In the genomic region with DNA sequence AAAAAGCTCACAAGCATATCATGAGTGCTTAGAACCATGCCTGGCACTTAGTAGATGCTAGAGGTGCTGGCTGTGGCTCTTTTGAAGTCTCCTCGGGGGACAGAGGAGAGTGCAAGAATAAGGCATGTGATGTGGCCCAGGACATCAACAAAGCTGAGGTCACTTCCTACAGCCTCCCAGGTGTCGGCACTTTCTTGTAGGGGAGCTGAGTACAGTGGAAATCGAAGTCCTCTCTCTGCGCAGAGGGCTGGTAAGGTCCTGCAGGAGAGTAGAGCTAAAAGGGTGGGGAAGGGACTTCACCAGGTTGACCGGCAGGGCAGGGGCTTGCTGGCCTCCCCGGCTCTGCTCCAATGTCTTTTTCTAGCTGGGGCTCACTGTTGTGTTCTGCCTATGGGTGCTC, we compare ENCODE assay signal across 30 cellular contexts. TPM values are rescaled to one million over a fixed set of nuclear protein-coding genes. Genes with fewer than 3 reads are reported as not detected.
"Had no signal": no experiment of that assay in that cellular context is flagged by ENCODE, and none has a peak within 500 bp of the region (broad histone marks: within the 10 kb centered on the region; RNA-seq: fewer than 3 reads in every experiment).

No MANE protein-coding gene starts in this region.

- H3K27ac ChIP-seq: brain microvascular endothelial cell, RWPE1 had no signal

- H3K36me3 ChIP-seq: brain microvascular endothelial cell, MG63 had no signal

- H3K9me3 Mint-ChIP-seq: activated CD4-positive, alpha-beta T cell treated with anti-CD3 and anti-CD28 coated beads, Interleukin-2, amount 10 ng/mL, durations not matched to agents 24 days and 14 days; activated CD8-positive, alpha-beta T cell treated with anti-CD3 and anti-CD28 coated beads for 36 hours; activated naive CD8-positive, alpha-beta T cell treated with anti-CD3 and anti-CD28 coated beads for 36 hours; activated T-cell treated with anti-CD3 and anti-CD28 coated beads, Interleukin-2, amount 50 U/mL, for 72 hours; activated T-helper 17 cell treated with anti-CD3 and anti-CD28 coated beads, Interleukin-2, amount 50 U/mL, for 72 hours had no signal

- H3K4me3 ChIP-seq: MG63 had no signal

- H3K27me3 ChIP-seq: brain microvascular endothelial cell, MG63 had no signal

- H3K36me3 Mint-ChIP-seq: activated naive CD8-positive, alpha-beta T cell treated with anti-CD3 and anti-CD28 coated beads for 36 hours had no signal

- H3K4me3 Mint-ChIP-seq: activated CD4-positive, alpha-beta T cell treated with anti-CD3 and anti-CD28 coated beads, Interleukin-2, amount 10 ng/mL, durations not matched to agents 24 days and 14 days; activated CD8-positive, alpha-beta T cell treated with anti-CD3 and anti-CD28 coated beads for 36 hours; activated naive CD8-positive, alpha-beta T cell treated with anti-CD3 and anti-CD28 coated beads for 36 hours; activated T-cell treated with anti-CD3 and anti-CD28 coated beads, Interleukin-2, amount 50 U/mL, for 72 hours; activated T-helper 17 cell treated with anti-CD3 and anti-CD28 coated beads, Interleukin-2, amount 50 U/mL, for 72 hours had no signal

- H3K4me1 Mint-ChIP-seq: activated CD4-positive, alpha-beta T cell treated with anti-CD3 and anti-CD28 coated beads, Interleukin-2, amount 10 ng/mL, durations not matched to agents 24 days and 14 days; activated naive CD8-positive, alpha-beta T cell treated with anti-CD3 and anti-CD28 coated beads for 36 hours; activated T-helper 17 cell treated with anti-CD3 and anti-CD28 coated beads, Interleukin-2, amount 50 U/mL, for 72 hours had no signal

- DNase-seq: activated CD4-positive, alpha-beta T cell treated with anti-CD3 and anti-CD28 coated beads, Interleukin-2, amount 10 ng/mL, durations not matched to agents 24 days and 14 days; activated CD4-positive, alpha-beta T cell treated with anti-CD3 and anti-CD28 coated beads, Interleukin-2, amount 50 U/mL, for 4 hours; activated CD8-positive, alpha-beta T cell treated with anti-CD3 and anti-CD28 coated beads for 36 hours; activated effector memory CD4-positive, alpha-beta T cell treated with anti-CD3 and anti-CD28 coated beads, Interleukin-2, amount 50 U/mL, for 16 hours; activated naive CD4-positive, alpha-beta T cell; activated naive CD4-positive, alpha-beta T cell treated with anti-CD3 and anti-CD28 coated beads, Interleukin-2, amount 50 U/mL, for 16 hours; activated naive CD8-positive, alpha-beta T cell treated with anti-CD3 and anti-CD28 coated beads for 36 hours; activated T-cell treated with anti-CD3 and anti-CD28 coated beads, Interleukin-2, amount 50 U/mL, for 1 hour; activated T-cell treated with anti-CD3 and anti-CD28 coated beads, Interleukin-2, amount 50 U/mL, for 72 hours; amniotic stem cell; aorta; brain microvascular endothelial cell; central memory CD4-positive, alpha-beta T cell; MG63; NCI-H1048; NCI-H1105 treated with DMSO at 0.1 percent for 48 hours; NCI-H1436 treated with DMSO at 0.1 percent for 48 hours; NCI-H1694 treated with DMSO at 0.1 percent for 48 hours; NCI-H526; NCI-H748 treated with DMSO at 0.1 percent for 48 hours; NK-92 treated with Interleukin-12 subunit alpha and Interleukin-12 subunit beta, amount 100 ng/mL, for 24 hours; PC-3; SW 1271; T-helper 1 cell; T-helper 2 cell; T-helper 9 cell had no signal

- H3K27ac Mint-ChIP-seq: activated CD4-positive, alpha-beta T cell treated with anti-CD3 and anti-CD28 coated beads, Interleukin-2, amount 10 ng/mL, durations not matched to agents 24 days and 14 days; activated CD8-positive, alpha-beta T cell treated with anti-CD3 and anti-CD28 coated beads for 36 hours; activated naive CD8-positive, alpha-beta T cell treated with anti-CD3 and anti-CD28 coated beads for 36 hours; activated T-cell treated with anti-CD3 and anti-CD28 coated beads, Interleukin-2, amount 50 U/mL, for 72 hours; activated T-helper 17 cell treated with anti-CD3 and anti-CD28 coated beads, Interleukin-2, amount 50 U/mL, for 72 hours had no signal

- H3K9me3 ChIP-seq: MG63 had no signal

- ATAC-seq: activated CD8-positive, alpha-beta T cell treated with anti-CD3 and anti-CD28 coated beads for 36 hours; activated T-cell treated with anti-CD3 and anti-CD28 coated beads, Interleukin-2, amount 50 U/mL, for 72 hours; activated T-helper 17 cell treated with anti-CD3 and anti-CD28 coated beads, Interleukin-2, amount 50 U/mL, for 72 hours; PC-3; Right ventricle myocardium inferior had no signal

RNA-seq across cellular contexts. Expression of a gene that starts 11.2 kb away (rescaled TPM):
- total RNA-seq: activated CD4-positive, alpha-beta T cell treated with anti-CD3 and anti-CD28 coated beads, Interleukin-2, amount 10 ng/mL, durations not matched to agents 24 days and 14 days; activated CD8-positive, alpha-beta memory T cell treated with anti-CD3 and anti-CD28 coated beads for 36 hours; activated CD8-positive, alpha-beta T cell treated with anti-CD3 and anti-CD28 coated beads for 36 hours; activated naive CD8-positive, alpha-beta T cell treated with anti-CD3 and anti-CD28 coated beads for 36 hours; activated T-helper 17 cell treated with anti-CD3 and anti-CD28 coated beads, Interleukin-2, amount 50 U/mL, for 72 hours; PC-3 had no signal
